ENCODE assay signal across 8 cellular contexts in genomic region chr3:156978471-156978961, GRCh38.
DNase-seq lines count a peak whose midpoint lies in the region; ATAC-seq lines count a peak whose summit lies in the region.

No MANE protein-coding gene starts in this region.

- no peaks in the 10 kb centered on the region for H3K27me3 Mint-ChIP-seq in central memory CD8-positive, alpha-beta T cell

- peak overlapping the region; percentile 71 for H3K27ac Mint-ChIP-seq in central memory CD8-positive, alpha-beta T cell (ENCODE audit: low read depth)

- H3K9me3 Mint-ChIP-seq in central memory CD8-positive, alpha-beta T cell, result no peaks in the 10 kb centered on the region

- ATAC-seq in GM19438 (IDR thresholded peaks at IDR 0.05; ENCODE audit: low read depth, unreplicated experiment) (peak; percentile 92), HG03354 (IDR thresholded peaks at IDR 0.05; ENCODE audit: poor library complexity, severe bottlenecking, unreplicated experiment) (peak; percentile 95), left cardiac atrium (no peak)
- peak; percentile 79 for ATAC-seq in central memory CD8-positive, alpha-beta T cell (replicated peaks; ENCODE audit: extremely low read depth, poor library complexity, severe bottlenecking)

- H3K4me1 Mint-ChIP-seq in central memory CD8-positive, alpha-beta T cell, result peaks cover 24% of the 10 kb centered on the region

- intact Hi-C loops in left cardiac atrium (cut with DNase I), result no loop called here

- peak overlapping the region; percentile 41 for H3K4me3 Mint-ChIP-seq in central memory CD8-positive, alpha-beta T cell

- DNase-seq in Ammon's horn (ENCODE audit: low spot score) (peak; percentile 43), OCI-M2 (lab: John Stamatoyannopoulos, UW; ENCODE audit: unreplicated experiment) (no peak), left cardiac atrium (no peak), occipital lobe (lab: John Stamatoyannopoulos, UW) (no peak)
- no peak for DNase-seq in central memory CD8-positive, alpha-beta T cell (ENCODE audit: low spot score in 2 of 2)
- DNase-seq in activated naive CD4-positive, alpha-beta T cell (lab: John Stamatoyannopoulos, UW), result no peak

- peaks cover 2% of the 10 kb centered on the region for H3K36me3 Mint-ChIP-seq in central memory CD8-positive, alpha-beta T cell (ENCODE audit: insufficient read depth)

Comparison
In these comparisons a context has a peak if more than half of its experiments do, and no peak if none do; other contexts are left out.
1. ATAC-seq: peak in GM19438 (single experiment), HG03354 (single experiment) and central memory CD8-positive, alpha-beta T cell (single experiment); none in left cardiac atrium (0 of 2).